ENCODE assay signal across 12 cellular contexts in the genomic region with DNA sequence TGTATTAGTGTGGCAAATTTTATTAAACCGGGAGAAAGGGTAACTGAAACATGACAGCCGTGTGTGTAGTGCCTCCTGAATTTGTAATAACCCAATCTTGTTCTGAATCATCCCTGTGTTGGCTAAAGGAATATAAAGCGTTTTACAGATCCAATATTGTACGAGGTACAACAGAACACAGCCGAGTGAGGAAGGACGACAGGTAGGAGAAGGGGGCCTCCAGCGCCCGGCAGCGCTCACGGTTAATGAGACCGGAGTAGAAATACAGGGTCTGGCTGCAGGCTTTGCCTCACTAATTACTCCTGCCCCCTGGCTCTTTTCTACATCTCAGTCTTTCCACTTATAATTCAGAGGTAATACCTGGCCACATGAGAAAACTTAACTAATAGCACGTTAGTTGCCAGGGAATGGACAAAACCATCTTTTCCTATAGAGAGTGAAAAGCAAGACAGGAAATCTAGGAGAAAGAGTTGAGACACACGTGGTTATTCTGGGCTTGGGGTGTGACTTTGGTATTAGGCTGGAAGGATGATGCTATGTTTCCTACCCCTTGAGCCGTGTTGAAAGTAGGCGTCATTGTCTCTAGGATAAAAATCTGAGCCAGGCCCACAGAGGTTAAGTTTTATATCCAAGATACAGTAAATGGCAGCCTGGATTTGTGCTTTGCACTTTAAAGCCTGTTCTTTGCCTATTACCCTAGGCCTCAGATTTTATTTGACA. TPM values are rescaled to one million over a fixed set of nuclear protein-coding genes. Genes with fewer than 3 reads are reported as not detected.
A peak's percentile ranks its signal among the peaks of the same experiment; 100 is the strongest.
DNase-seq lines count a peak whose midpoint lies in the region; ATAC-seq and TF ChIP-seq lines count a peak whose summit lies in the region.
"Had no signal": no experiment of that assay in that cellular context is flagged by ENCODE, and none has a peak within 500 bp of the region (broad histone marks: within the 10 kb centered on the region; RNA-seq: fewer than 3 reads in every experiment).

No MANE protein-coding gene starts in this region.

- peak overlapping the region; percentile 68 for H3K4me3 ChIP-seq in ACC112 (ENCODE audit: low read depth, low read length)
- H3K4me3 ChIP-seq in choroid plexus epithelial cell (ENCODE audit: low read depth, low read length), result no peak overlapping the region

- no peaks in the 10 kb centered on the region for H3K36me3 Mint-ChIP-seq in natural killer cell

- H3K36me3 ChIP-seq in ACC112 (ENCODE audit: insufficient read depth, low read length), result no peaks in the 10 kb centered on the region
- H3K36me3 ChIP-seq: right atrium auricular region had no signal

- DNase-seq in choroid plexus epithelial cell (ENCODE audit: low read depth) (peak; percentile 25), natural killer cell (no peak), GOT3 (lab: John Stamatoyannopoulos, UW) (no peak), RKO (ENCODE audit: low spot score) (no peak)
- no peak for DNase-seq in effector CD4-positive, alpha-beta T cell
- DNase-seq in effector CD8-positive, alpha-beta T cell (lab: John Stamatoyannopoulos, UW), result no peak
- DNase-seq: NCI-H1694 treated with DMSO at 0.1 percent for 48 hours, SHP77 treated with DMSO at 0.1 percent for 48 hours had no signal

- peak overlapping the region; percentile 53 for H2AFZ ChIP-seq in ACC112 (ENCODE audit: low read length, unreplicated experiment)

- H3K27me3 Mint-ChIP-seq in natural killer cell (ENCODE audit: low read depth in 2 of 2), result peaks cover 6 to 31% of the 10 kb centered on the region in 2 donors

- 0 out of 2 replicates have a peak overlapping the region, but pooled peaks have one; percentile 3 for H3K27ac ChIP-seq in ACC112 (ENCODE audit: low read depth, low read length)

- no peaks in the 10 kb centered on the region for H3K79me2 ChIP-seq in ACC112 (ENCODE audit: control insufficient read depth, insufficient read depth, low read length, unreplicated experiment)

- peaks cover 9% of the 10 kb centered on the region; the same call in 1 of the 2 replicates for H3K27me3 ChIP-seq in ACC112 (ENCODE audit: insufficient read depth, low read length)
- H3K27me3 ChIP-seq: right atrium auricular region had no signal

- no peak for TF ChIP-seq CTCF in choroid plexus epithelial cell (conservative IDR thresholded peaks at IDR 0.05; ENCODE audit: low read depth, low read length)
- TF ChIP-seq CTCF in natural killer cell (IDR thresholded peaks at IDR 0.05), result no peak

- intact Hi-C loops in natural killer cell (cut with micrococcal nuclease), result no loop called here

- H3K4me1 Mint-ChIP-seq in natural killer cell, result peaks cover 10 to 29% of the 10 kb centered on the region in 2 donors

- peak overlapping the region; percentile 49 for H3K4me3 Mint-ChIP-seq in natural killer cell
- H3K4me3 Mint-ChIP-seq: dendritic cell treated with granulocyte-macrophage colony-stimulating factor and Interleukin-4, amounts not matched to agents 40 ng/mL and 50 ng/mL, for 4 days had no signal

- peak; percentile 4 for ATAC-seq in HG03520 (IDR thresholded peaks at IDR 0.05; ENCODE audit: unreplicated experiment)
- ATAC-seq in natural killer cell, result peak in 1 of 3 donors; percentile 16

- no peaks in the 10 kb centered on the region for H3K9me3 Mint-ChIP-seq in natural killer cell
- H3K9me3 Mint-ChIP-seq: dendritic cell treated with granulocyte-macrophage colony-stimulating factor and Interleukin-4, amounts not matched to agents 40 ng/mL and 50 ng/mL, for 4 days had no signal

- peak overlapping the region in 1 of 2 donors; percentile 68 for H3K27ac Mint-ChIP-seq in natural killer cell
- H3K27ac Mint-ChIP-seq: dendritic cell treated with granulocyte-macrophage colony-stimulating factor and Interleukin-4, amounts not matched to agents 40 ng/mL and 50 ng/mL, for 4 days had no signal

- peaks cover 15% of the 10 kb centered on the region for H3K4me1 ChIP-seq in ACC112 (ENCODE audit: control insufficient read depth, insufficient read depth, low read length, unreplicated experiment)

RNA-seq across cellular contexts. Expression of gene GRIK4, which starts 54.0 kb away (rescaled TPM):
- total RNA-seq in natural killer cell, result 10 to 100 TPM in 2 of 3 donors, 1 to 10 TPM in 1; 2.2 to 32.3 (median 21.9) TPM
